24 cellular contexts compared by ENCODE assay signal in genomic region chr2:57397550-57398360, GRCh38.
"Had no signal": no experiment of that assay in that cellular context is flagged by ENCODE, and none has a peak within 500 bp of the region (broad histone marks: within the 10 kb centered on the region; RNA-seq: fewer than 3 reads in every experiment).

No MANE protein-coding gene starts in this region.

- H3K36me3 ChIP-seq: Peyer's patch, SJSA1 had no signal

- H3K4me1 ChIP-seq: Peyer's patch, SJSA1 had no signal

- ATAC-seq: activated CD4-positive, CD25-positive, alpha-beta regulatory T cell treated with anti-CD3 and anti-CD28 coated beads, Interleukin-2, amount 50 U/mL, for 24 hours; activated CD8-positive, alpha-beta T cell treated with anti-CD3 and anti-CD28 coated beads for 36 hours; activated T-cell treated with anti-CD3 and anti-CD28 coated beads, Interleukin-2, amount 50 U/mL, for 72 hours; SK-N-SH treated with all-trans-retinoic acid at 6 μM for 48 hours had no signal

- DNase-seq: activated CD4-positive, alpha-beta T cell treated with anti-CD3 and anti-CD28 coated beads for 4 hours; activated CD8-positive, alpha-beta memory T cell treated with anti-CD3 and anti-CD28 coated beads, Interleukin-2, amount 50 U/mL, for 4 hours; activated CD8-positive, alpha-beta T cell treated with anti-CD3 and anti-CD28 coated beads for 36 hours; activated gamma-delta T cell treated with Interleukin-2 at 50 U/mL for 16 hours; activated naive CD4-positive, alpha-beta T cell treated with anti-CD3 and anti-CD28 coated beads, Interleukin-2, amount 10 ng/mL, durations not matched to agents 7 days and 5 days; activated naive CD8-positive, alpha-beta T cell treated with anti-CD3 and anti-CD28 coated beads for 36 hours; activated T-cell treated with anti-CD3 and anti-CD28 coated beads, Interleukin-2, amount 50 U/mL, for 72 hours; caudate nucleus; Karpas-422; MM.1S; NCI-H1105; NCI-H1436; NCI-H1694 treated with DMSO at 0.1 percent for 48 hours; NCI-H2081; NCI-H524; Peyer's patch; SHP77; SW 1271 had no signal

- H3K27ac Mint-ChIP-seq: activated CD8-positive, alpha-beta T cell treated with anti-CD3 and anti-CD28 coated beads for 36 hours; activated naive CD4-positive, alpha-beta T cell treated with anti-CD3 and anti-CD28 coated beads, Interleukin-2, amount 10 ng/mL, durations not matched to agents 7 days and 5 days; activated naive CD8-positive, alpha-beta T cell treated with anti-CD3 and anti-CD28 coated beads for 36 hours; activated T-cell treated with anti-CD3 and anti-CD28 coated beads, Interleukin-2, amount 50 U/mL, for 72 hours; activated T-helper 2 cell treated with anti-CD3 and anti-CD28 coated beads, Interferon-gamma antibody, Interleukin-2, Interleukin-4, amounts not matched to agents 10 μg/mL and 5 μg/mL and 100 μg/mL, durations not matched to agents 14 hours and 24 hours and 36 hours; T-helper 2 cell treated with Interferon-gamma antibody and Interleukin-4, amounts not matched to agents 5 μg/mL and 100 μg/mL, for 36 hours had no signal

- H3K27me3 ChIP-seq: Peyer's patch, SJSA1 had no signal

- H3K27ac ChIP-seq: Peyer's patch, RWPE1, SJSA1 had no signal

- H3K4me1 Mint-ChIP-seq: activated naive CD4-positive, alpha-beta T cell treated with anti-CD3 and anti-CD28 coated beads, Interleukin-2, amount 10 ng/mL, durations not matched to agents 7 days and 5 days; activated naive CD8-positive, alpha-beta T cell treated with anti-CD3 and anti-CD28 coated beads for 36 hours had no signal

- H3K36me3 Mint-ChIP-seq: activated naive CD4-positive, alpha-beta T cell treated with anti-CD3 and anti-CD28 coated beads, Interleukin-2, amount 10 ng/mL, durations not matched to agents 7 days and 5 days; activated naive CD8-positive, alpha-beta T cell treated with anti-CD3 and anti-CD28 coated beads for 36 hours had no signal

- H3K9me3 ChIP-seq: SJSA1 had no signal

- H3K27me3 Mint-ChIP-seq: activated CD8-positive, alpha-beta T cell treated with anti-CD3 and anti-CD28 coated beads for 36 hours; activated naive CD4-positive, alpha-beta T cell treated with anti-CD3 and anti-CD28 coated beads, Interleukin-2, amount 10 ng/mL, durations not matched to agents 7 days and 5 days; activated naive CD8-positive, alpha-beta T cell treated with anti-CD3 and anti-CD28 coated beads for 36 hours had no signal

- H3K4me3 Mint-ChIP-seq: activated CD8-positive, alpha-beta T cell treated with anti-CD3 and anti-CD28 coated beads for 36 hours; activated naive CD4-positive, alpha-beta T cell treated with anti-CD3 and anti-CD28 coated beads, Interleukin-2, amount 10 ng/mL, durations not matched to agents 7 days and 5 days; activated naive CD8-positive, alpha-beta T cell treated with anti-CD3 and anti-CD28 coated beads for 36 hours; activated T-cell treated with anti-CD3 and anti-CD28 coated beads, Interleukin-2, amount 50 U/mL, for 72 hours; T-helper 2 cell treated with Interferon-gamma antibody and Interleukin-4, amounts not matched to agents 5 μg/mL and 100 μg/mL, for 36 hours had no signal

- H3K4me3 ChIP-seq: Peyer's patch, SJSA1 had no signal
